ENCODE assay signal across 1 cellular context in the genomic region with DNA sequence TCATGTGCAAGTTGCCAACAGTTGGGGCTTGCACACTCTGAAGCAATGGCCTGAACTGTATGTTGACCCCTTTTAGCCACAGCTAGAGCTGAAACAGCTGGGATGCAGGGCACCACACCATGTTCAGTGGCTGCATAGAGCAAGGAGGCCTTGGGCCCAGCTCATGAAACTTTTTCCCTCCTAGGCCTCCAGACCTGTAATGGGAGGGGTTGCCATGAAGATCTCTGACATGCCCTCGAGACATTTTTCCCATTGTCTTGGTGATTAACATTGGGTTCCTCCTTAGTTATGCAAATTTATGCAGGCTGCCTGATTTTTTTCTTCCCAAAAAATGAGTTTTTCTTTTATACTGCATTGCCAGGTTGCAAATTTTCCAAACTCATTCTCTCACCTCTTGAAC.
TF ChIP-seq lines count a peak whose summit lies in the region.

No MANE protein-coding gene starts in this region.

TF ChIP-seq in SK-N-SH treated with all-trans-retinoic acid at 6 μM for 48 hours, 23 proteins besides CTCF, POLR2A, EP300 and RAD21 (continued from another document):
- TF ChIP-seq, protein P1, sequence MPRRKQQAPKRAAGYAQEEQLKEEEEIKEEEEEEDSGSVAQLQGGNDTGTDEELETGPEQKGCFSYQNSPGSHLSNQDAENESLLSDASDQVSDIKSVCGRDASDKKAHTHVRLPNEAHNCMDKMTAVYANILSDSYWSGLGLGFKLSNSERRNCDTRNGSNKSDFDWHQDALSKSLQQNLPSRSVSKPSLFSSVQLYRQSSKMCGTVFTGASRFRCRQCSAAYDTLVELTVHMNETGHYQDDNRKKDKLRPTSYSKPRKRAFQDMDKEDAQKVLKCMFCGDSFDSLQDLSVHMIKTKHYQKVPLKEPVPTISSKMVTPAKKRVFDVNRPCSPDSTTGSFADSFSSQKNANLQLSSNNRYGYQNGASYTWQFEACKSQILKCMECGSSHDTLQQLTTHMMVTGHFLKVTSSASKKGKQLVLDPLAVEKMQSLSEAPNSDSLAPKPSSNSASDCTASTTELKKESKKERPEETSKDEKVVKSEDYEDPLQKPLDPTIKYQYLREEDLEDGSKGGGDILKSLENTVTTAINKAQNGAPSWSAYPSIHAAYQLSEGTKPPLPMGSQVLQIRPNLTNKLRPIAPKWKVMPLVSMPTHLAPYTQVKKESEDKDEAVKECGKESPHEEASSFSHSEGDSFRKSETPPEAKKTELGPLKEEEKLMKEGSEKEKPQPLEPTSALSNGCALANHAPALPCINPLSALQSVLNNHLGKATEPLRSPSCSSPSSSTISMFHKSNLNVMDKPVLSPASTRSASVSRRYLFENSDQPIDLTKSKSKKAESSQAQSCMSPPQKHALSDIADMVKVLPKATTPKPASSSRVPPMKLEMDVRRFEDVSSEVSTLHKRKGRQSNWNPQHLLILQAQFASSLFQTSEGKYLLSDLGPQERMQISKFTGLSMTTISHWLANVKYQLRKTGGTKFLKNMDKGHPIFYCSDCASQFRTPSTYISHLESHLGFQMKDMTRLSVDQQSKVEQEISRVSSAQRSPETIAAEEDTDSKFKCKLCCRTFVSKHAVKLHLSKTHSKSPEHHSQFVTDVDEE (CRISPR knock-in tag; IDR thresholded peaks at IDR 0.05): no peak
- no peak for TF ChIP-seq ZNF8 (CRISPR knock-in tag; IDR thresholded peaks at IDR 0.05)
- no peak for TF ChIP-seq ZNF565 (CRISPR knock-in tag; conservative IDR thresholded peaks at IDR 0.05; ENCODE audit: low read depth)
- TF ChIP-seq ZC3H10 (CRISPR knock-in tag; IDR thresholded peaks at IDR 0.05): no peak
- TF ChIP-seq OSR1 (CRISPR knock-in tag; IDR thresholded peaks at IDR 0.05): no peak
- no peak for TF ChIP-seq CSRNP3 (CRISPR knock-in tag; IDR thresholded peaks at IDR 0.05)
- no peak for TF ChIP-seq TCF4 (CRISPR knock-in tag; IDR thresholded peaks at IDR 0.05; ENCODE audit: borderline replicate concordance)
- TF ChIP-seq, protein P2, sequence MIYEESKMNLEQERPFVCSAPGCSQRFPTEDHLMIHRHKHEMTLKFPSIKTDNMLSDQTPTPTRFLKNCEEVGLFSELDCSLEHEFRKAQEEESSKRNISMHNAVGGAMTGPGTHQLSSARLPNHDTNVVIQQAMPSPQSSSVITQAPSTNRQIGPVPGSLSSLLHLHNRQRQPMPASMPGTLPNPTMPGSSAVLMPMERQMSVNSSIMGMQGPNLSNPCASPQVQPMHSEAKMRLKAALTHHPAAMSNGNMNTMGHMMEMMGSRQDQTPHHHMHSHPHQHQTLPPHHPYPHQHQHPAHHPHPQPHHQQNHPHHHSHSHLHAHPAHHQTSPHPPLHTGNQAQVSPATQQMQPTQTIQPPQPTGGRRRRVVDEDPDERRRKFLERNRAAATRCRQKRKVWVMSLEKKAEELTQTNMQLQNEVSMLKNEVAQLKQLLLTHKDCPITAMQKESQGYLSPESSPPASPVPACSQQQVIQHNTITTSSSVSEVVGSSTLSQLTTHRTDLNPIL (CRISPR knock-in tag; IDR thresholded peaks at IDR 0.05; ENCODE audit: low read depth): no peak
- TF ChIP-seq BACH2 (CRISPR knock-in tag; IDR thresholded peaks at IDR 0.05; ENCODE audit: borderline replicate concordance): no peak
TF ChIP-seq in SK-N-SH treated with all-trans-retinoic acid at 6 μM for 48 hours: peak in this region for 0.
